20 cellular contexts compared by ENCODE assay signal in genomic region chr4:187999406-187999932, GRCh38. TPM values are rescaled to one million over a fixed set of nuclear protein-coding genes. Genes with fewer than 3 reads are reported as not detected.
"Had no signal": no experiment of that assay in that cellular context is flagged by ENCODE, and none has a peak within 500 bp of the region (broad histone marks: within the 10 kb centered on the region; RNA-seq: fewer than 3 reads in every experiment).

No MANE protein-coding gene starts in this region.

- H3K4me1 Mint-ChIP-seq: activated B cell treated with CpG ODN at 0.5 μM for 24 hours, nephron had no signal

- H3K4me1 ChIP-seq: right lobe of liver, spleen, stomach, testis had no signal

- H3K4me3 Mint-ChIP-seq: activated B cell treated with CpG ODN at 0.5 μM for 24 hours; activated CD8-positive, alpha-beta T cell treated with anti-CD3 and anti-CD28 coated beads for 36 hours; activated T-cell treated with anti-CD3 and anti-CD28 coated beads, Interleukin-2, amount 50 U/mL, for 72 hours; nephron had no signal

- ATAC-seq: activated CD8-positive, alpha-beta T cell treated with anti-CD3 and anti-CD28 coated beads for 36 hours; activated naive CD4-positive, alpha-beta T cell treated with anti-CD3 and anti-CD28 coated beads, Interleukin-2, amount 50 U/mL, for 72 hours; activated T-cell treated with anti-CD3 and anti-CD28 coated beads, Interleukin-2, amount 50 U/mL, for 72 hours; left ventricle myocardium superior; right lobe of liver had no signal

- H3K9me3 ChIP-seq: right lobe of liver, testis had no signal

- H3K4me3 ChIP-seq: dorsolateral prefrontal cortex, right lobe of liver, spleen, stomach, testis had no signal

- DNase-seq: activated B cell treated with CpG ODN at 0.5 μM for 24 hours; activated CD4-positive, alpha-beta T cell treated with anti-CD3 and anti-CD28 coated beads for 48 hours; activated CD8-positive, alpha-beta T cell treated with anti-CD3 and anti-CD28 coated beads for 36 hours; activated gamma-delta T cell; activated T-cell treated with anti-CD3 and anti-CD28 coated beads, Interleukin-2, amount 50 U/mL, for 72 hours; dorsolateral prefrontal cortex; endodermal cell; erythroblast; left ventricle myocardium superior; mesenchymal stem cell; right lobe of liver; spleen; stimulated activated CD4-positive, alpha-beta T cell treated with anti-CD3 and anti-CD28 coated beads, Interleukin-1b, Interleukin-23, amount 100 ng/mL, for 48 hours; stomach; T-helper 2 cell; testis had no signal

- H3K36me3 ChIP-seq: right lobe of liver, spleen, stomach had no signal

- H3K27me3 ChIP-seq: right lobe of liver, testis had no signal

- H3K27ac Mint-ChIP-seq: activated B cell treated with CpG ODN at 0.5 μM for 24 hours; activated CD8-positive, alpha-beta T cell treated with anti-CD3 and anti-CD28 coated beads for 36 hours; activated naive CD4-positive, alpha-beta T cell treated with anti-CD3 and anti-CD28 coated beads, Interleukin-2, amount 50 U/mL, for 72 hours; activated T-cell treated with anti-CD3 and anti-CD28 coated beads, Interleukin-2, amount 50 U/mL, for 72 hours; endodermal cell had no signal

- H3K27ac ChIP-seq: dorsolateral prefrontal cortex, right lobe of liver, spleen, stomach, testis had no signal

RNA-seq across cellular contexts. Expression of gene ZFP42, which starts 3.9 kb away (rescaled TPM):
- total RNA-seq: activated B cell treated with CpG ODN at 0.5 μM for 24 hours; activated CD8-positive, alpha-beta T cell treated with anti-CD3 and anti-CD28 coated beads for 36 hours; activated naive CD4-positive, alpha-beta T cell treated with anti-CD3 and anti-CD28 coated beads, Interleukin-2, amount 50 U/mL, for 72 hours; activated T-cell treated with anti-CD3 and anti-CD28 coated beads, Interleukin-2, amount 50 U/mL, for 72 hours; cardiac septum; dorsolateral prefrontal cortex; left ventricle myocardium superior; pulmonary artery endothelial cell; right lobe of liver; spleen had no signal
